In the genomic region with DNA sequence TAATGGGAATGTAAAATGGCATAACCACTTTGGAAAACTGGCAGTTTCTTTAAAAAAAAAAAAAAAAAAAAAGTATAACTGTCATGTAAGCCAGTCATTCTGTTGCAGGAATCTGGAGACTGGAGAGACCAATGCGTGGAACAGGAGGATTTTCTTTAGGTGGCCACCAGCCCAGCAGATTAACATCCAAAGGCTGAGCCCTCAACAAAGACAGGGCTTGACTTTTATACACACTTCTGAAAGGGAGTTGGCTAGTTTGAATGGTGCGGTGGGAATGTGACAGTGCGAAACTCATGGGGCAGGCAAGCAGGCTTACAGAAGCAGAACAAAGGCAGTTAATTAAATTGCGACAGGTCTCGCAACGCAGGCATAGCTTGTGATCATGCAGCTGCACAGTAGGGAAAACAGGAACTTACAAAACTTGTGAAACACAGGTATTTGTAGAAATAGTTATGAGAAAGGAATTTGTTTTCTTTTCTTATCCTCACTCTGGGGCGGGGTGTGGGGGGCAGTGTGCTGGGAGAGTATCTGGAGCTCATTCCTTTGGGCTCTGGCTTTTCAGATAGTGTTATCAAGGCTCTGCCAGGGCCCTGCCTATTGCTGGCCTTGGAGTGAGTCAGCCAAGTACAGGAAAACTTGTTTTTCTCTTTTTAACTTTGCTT, we compare ENCODE assay signal across 1 cellular context.
TF ChIP-seq lines count a peak whose summit lies in the region.

No MANE protein-coding gene starts in this region.

TF ChIP-seq in K562, 482 proteins besides CTCF, POLR2A, EP300 and RAD21 (continued from another document and continues in another):
- TF ChIP-seq, protein P1, sequence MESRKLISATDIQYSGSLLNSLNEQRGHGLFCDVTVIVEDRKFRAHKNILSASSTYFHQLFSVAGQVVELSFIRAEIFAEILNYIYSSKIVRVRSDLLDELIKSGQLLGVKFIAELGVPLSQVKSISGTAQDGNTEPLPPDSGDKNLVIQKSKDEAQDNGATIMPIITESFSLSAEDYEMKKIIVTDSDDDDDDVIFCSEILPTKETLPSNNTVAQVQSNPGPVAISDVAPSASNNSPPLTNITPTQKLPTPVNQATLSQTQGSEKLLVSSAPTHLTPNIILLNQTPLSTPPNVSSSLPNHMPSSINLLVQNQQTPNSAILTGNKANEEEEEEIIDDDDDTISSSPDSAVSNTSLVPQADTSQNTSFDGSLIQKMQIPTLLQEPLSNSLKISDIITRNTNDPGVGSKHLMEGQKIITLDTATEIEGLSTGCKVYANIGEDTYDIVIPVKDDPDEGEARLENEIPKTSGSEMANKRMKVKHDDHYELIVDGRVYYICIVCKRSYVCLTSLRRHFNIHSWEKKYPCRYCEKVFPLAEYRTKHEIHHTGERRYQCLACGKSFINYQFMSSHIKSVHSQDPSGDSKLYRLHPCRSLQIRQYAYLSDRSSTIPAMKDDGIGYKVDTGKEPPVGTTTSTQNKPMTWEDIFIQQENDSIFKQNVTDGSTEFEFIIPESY (CRISPR knock-in tag; IDR thresholded peaks at IDR 0.05) = no peak
- TF ChIP-seq PURB (CRISPR knock-in tag; IDR thresholded peaks at IDR 0.05; ENCODE audit: low read depth) (no peak), ZC3H4 (CRISPR knock-in tag; IDR thresholded peaks at IDR 0.05; ENCODE audit: borderline replicate concordance) (no peak), NUFIP1 (IDR thresholded peaks at IDR 0.05; ENCODE audit: partially characterized antibody) (no peak), CBX5 (IDR thresholded peaks at IDR 0.05; ENCODE audit: borderline replicate concordance, low read depth) (peak; percentile 96), PHB (CRISPR knock-in tag; IDR thresholded peaks at IDR 0.05) (no peak), TAF15 (IDR thresholded peaks at IDR 0.05; ENCODE audit: low read depth, low read length) (no peak), ARID2 (IDR thresholded peaks at IDR 0.05) (no peak), DDX20 (tag; IDR thresholded peaks at IDR 0.05; ENCODE audit: low read depth) (no peak), SMARCC2 (IDR thresholded peaks at IDR 0.05; ENCODE audit: low read depth) (peak; percentile 100), BRD9 (IDR thresholded peaks at IDR 0.05; ENCODE audit: low read depth, partially characterized antibody) (peak; percentile 42), HSF4 (CRISPR knock-in tag; IDR thresholded peaks at IDR 0.05; ENCODE audit: borderline replicate concordance) (no peak), XRCC3 (IDR thresholded peaks at IDR 0.05) (peak; percentile 91), BDP1 (IDR thresholded peaks at IDR 0.05; ENCODE audit: insufficient read depth, insufficient read length) (no peak), MEF2D (tag; conservative IDR thresholded peaks at IDR 0.05; ENCODE audit: low read depth) (peak; percentile 87), ZNF696 (CRISPR knock-in tag; conservative IDR thresholded peaks at IDR 0.05) (no peak; the same call in 1 of the 2 replicates), NCOA6 (IDR thresholded peaks at IDR 0.05) (no peak), GABPA (tag; conservative IDR thresholded peaks at IDR 0.05; ENCODE audit: low read depth) (peak; percentile 19; the same call in 1 of the 2 replicates), FOXP1 (CRISPR knock-in tag; IDR thresholded peaks at IDR 0.05) (0 out of 2 replicates have a peak, but pooled peaks have one; percentile 69), WHSC1 (IDR thresholded peaks at IDR 0.05; ENCODE audit: low read length) (no peak), CHD2 (IDR thresholded peaks at IDR 0.05; ENCODE audit: low read depth, low read length) (no peak), ZKSCAN1 (IDR thresholded peaks at IDR 0.05; ENCODE audit: low read depth, low read length) (peak; percentile 64; the same call in 1 of the 2 replicates), KDM4B (IDR thresholded peaks at IDR 0.05; ENCODE audit: borderline replicate concordance in 2 of 2, low read depth in 1 of 2) (no peak), ZNF707 (CRISPR knock-in tag; conservative IDR thresholded peaks at IDR 0.05) (0 out of 2 replicates have a peak, but pooled peaks have one; percentile 22)
- TF ChIP-seq, protein P2, sequence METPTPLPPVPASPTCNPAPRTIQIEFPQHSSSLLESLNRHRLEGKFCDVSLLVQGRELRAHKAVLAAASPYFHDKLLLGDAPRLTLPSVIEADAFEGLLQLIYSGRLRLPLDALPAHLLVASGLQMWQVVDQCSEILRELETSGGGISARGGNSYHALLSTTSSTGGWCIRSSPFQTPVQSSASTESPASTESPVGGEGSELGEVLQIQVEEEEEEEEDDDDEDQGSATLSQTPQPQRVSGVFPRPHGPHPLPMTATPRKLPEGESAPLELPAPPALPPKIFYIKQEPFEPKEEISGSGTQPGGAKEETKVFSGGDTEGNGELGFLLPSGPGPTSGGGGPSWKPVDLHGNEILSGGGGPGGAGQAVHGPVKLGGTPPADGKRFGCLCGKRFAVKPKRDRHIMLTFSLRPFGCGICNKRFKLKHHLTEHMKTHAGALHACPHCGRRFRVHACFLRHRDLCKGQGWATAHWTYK (CRISPR knock-in tag; IDR thresholded peaks at IDR 0.05) = peak; percentile 78; the same call in 1 of the 2 replicates
- TF ChIP-seq, protein P3, sequence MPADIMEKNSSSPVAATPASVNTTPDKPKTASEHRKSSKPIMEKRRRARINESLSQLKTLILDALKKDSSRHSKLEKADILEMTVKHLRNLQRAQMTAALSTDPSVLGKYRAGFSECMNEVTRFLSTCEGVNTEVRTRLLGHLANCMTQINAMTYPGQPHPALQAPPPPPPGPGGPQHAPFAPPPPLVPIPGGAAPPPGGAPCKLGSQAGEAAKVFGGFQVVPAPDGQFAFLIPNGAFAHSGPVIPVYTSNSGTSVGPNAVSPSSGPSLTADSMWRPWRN (IDR thresholded peaks at IDR 0.05; ENCODE audit: low read depth) = peak; percentile 90
- TF ChIP-seq, protein P4, sequence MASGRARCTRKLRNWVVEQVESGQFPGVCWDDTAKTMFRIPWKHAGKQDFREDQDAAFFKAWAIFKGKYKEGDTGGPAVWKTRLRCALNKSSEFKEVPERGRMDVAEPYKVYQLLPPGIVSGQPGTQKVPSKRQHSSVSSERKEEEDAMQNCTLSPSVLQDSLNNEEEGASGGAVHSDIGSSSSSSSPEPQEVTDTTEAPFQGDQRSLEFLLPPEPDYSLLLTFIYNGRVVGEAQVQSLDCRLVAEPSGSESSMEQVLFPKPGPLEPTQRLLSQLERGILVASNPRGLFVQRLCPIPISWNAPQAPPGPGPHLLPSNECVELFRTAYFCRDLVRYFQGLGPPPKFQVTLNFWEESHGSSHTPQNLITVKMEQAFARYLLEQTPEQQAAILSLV (tag; IDR thresholded peaks at IDR 0.05) = 0 out of 2 replicates have a peak, but pooled peaks have one; percentile 8
- TF ChIP-seq, protein P5, sequence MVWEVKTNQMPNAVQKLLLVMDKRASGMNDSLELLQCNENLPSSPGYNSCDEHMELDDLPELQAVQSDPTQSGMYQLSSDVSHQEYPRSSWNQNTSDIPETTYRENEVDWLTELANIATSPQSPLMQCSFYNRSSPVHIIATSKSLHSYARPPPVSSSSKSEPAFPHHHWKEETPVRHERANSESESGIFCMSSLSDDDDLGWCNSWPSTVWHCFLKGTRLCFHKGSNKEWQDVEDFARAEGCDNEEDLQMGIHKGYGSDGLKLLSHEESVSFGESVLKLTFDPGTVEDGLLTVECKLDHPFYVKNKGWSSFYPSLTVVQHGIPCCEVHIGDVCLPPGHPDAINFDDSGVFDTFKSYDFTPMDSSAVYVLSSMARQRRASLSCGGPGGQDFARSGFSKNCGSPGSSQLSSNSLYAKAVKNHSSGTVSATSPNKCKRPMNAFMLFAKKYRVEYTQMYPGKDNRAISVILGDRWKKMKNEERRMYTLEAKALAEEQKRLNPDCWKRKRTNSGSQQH (CRISPR knock-in tag; IDR thresholded peaks at IDR 0.05) = peak; percentile 76; the same call in 1 of the 2 replicates
- TF ChIP-seq, protein P6, sequence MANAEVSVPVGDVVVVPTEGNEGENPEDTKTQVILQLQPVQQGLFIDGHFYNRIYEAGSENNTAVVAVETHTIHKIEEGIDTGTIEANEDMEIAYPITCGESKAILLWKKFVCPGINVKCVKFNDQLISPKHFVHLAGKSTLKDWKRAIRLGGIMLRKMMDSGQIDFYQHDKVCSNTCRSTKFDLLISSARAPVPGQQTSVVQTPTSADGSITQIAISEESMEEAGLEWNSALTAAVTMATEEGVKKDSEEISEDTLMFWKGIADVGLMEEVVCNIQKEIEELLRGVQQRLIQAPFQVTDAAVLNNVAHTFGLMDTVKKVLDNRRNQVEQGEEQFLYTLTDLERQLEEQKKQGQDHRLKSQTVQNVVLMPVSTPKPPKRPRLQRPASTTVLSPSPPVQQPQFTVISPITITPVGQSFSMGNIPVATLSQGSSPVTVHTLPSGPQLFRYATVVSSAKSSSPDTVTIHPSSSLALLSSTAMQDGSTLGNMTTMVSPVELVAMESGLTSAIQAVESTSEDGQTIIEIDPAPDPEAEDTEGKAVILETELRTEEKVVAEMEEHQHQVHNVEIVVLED (CRISPR knock-in tag; IDR thresholded peaks at IDR 0.05) = peak; percentile 24; the same call in 1 of the 2 replicates
- TF ChIP-seq, protein P7, sequence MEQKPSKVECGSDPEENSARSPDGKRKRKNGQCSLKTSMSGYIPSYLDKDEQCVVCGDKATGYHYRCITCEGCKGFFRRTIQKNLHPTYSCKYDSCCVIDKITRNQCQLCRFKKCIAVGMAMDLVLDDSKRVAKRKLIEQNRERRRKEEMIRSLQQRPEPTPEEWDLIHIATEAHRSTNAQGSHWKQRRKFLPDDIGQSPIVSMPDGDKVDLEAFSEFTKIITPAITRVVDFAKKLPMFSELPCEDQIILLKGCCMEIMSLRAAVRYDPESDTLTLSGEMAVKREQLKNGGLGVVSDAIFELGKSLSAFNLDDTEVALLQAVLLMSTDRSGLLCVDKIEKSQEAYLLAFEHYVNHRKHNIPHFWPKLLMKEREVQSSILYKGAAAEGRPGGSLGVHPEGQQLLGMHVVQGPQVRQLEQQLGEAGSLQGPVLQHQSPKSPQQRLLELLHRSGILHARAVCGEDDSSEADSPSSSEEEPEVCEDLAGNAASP (IDR thresholded peaks at IDR 0.05) = no peak
- TF ChIP-seq, protein P8, sequence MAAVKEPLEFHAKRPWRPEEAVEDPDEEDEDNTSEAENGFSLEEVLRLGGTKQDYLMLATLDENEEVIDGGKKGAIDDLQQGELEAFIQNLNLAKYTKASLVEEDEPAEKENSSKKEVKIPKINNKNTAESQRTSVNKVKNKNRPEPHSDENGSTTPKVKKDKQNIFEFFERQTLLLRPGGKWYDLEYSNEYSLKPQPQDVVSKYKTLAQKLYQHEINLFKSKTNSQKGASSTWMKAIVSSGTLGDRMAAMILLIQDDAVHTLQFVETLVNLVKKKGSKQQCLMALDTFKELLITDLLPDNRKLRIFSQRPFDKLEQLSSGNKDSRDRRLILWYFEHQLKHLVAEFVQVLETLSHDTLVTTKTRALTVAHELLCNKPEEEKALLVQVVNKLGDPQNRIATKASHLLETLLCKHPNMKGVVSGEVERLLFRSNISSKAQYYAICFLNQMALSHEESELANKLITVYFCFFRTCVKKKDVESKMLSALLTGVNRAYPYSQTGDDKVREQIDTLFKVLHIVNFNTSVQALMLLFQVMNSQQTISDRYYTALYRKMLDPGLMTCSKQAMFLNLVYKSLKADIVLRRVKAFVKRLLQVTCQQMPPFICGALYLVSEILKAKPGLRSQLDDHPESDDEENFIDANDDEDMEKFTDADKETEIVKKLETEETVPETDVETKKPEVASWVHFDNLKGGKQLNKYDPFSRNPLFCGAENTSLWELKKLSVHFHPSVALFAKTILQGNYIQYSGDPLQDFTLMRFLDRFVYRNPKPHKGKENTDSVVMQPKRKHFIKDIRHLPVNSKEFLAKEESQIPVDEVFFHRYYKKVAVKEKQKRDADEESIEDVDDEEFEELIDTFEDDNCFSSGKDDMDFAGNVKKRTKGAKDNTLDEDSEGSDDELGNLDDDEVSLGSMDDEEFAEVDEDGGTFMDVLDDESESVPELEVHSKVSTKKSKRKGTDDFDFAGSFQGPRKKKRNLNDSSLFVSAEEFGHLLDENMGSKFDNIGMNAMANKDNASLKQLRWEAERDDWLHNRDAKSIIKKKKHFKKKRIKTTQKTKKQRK (IDR thresholded peaks at IDR 0.05; ENCODE audit: borderline replicate concordance, low read depth, low read length) = peak; percentile 60; the same call in 1 of the 2 replicates
- TF ChIP-seq, protein P9, sequence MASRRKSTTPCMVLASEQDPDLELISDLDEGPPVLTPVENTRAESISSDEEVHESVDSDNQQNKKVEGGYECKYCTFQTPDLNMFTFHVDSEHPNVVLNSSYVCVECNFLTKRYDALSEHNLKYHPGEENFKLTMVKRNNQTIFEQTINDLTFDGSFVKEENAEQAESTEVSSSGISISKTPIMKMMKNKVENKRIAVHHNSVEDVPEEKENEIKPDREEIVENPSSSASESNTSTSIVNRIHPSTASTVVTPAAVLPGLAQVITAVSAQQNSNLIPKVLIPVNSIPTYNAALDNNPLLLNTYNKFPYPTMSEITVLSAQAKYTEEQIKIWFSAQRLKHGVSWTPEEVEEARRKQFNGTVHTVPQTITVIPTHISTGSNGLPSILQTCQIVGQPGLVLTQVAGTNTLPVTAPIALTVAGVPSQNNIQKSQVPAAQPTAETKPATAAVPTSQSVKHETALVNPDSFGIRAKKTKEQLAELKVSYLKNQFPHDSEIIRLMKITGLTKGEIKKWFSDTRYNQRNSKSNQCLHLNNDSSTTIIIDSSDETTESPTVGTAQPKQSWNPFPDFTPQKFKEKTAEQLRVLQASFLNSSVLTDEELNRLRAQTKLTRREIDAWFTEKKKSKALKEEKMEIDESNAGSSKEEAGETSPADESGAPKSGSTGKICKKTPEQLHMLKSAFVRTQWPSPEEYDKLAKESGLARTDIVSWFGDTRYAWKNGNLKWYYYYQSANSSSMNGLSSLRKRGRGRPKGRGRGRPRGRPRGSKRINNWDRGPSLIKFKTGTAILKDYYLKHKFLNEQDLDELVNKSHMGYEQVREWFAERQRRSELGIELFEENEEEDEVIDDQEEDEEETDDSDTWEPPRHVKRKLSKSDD (conservative IDR thresholded peaks at IDR 0.05; ENCODE audit: low read length) = no peak
- TF ChIP-seq, protein P10, sequence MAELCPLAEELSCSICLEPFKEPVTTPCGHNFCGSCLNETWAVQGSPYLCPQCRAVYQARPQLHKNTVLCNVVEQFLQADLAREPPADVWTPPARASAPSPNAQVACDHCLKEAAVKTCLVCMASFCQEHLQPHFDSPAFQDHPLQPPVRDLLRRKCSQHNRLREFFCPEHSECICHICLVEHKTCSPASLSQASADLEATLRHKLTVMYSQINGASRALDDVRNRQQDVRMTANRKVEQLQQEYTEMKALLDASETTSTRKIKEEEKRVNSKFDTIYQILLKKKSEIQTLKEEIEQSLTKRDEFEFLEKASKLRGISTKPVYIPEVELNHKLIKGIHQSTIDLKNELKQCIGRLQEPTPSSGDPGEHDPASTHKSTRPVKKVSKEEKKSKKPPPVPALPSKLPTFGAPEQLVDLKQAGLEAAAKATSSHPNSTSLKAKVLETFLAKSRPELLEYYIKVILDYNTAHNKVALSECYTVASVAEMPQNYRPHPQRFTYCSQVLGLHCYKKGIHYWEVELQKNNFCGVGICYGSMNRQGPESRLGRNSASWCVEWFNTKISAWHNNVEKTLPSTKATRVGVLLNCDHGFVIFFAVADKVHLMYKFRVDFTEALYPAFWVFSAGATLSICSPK (IDR thresholded peaks at IDR 0.05; ENCODE audit: borderline replicate concordance) = no peak
- TF ChIP-seq, protein P11, sequence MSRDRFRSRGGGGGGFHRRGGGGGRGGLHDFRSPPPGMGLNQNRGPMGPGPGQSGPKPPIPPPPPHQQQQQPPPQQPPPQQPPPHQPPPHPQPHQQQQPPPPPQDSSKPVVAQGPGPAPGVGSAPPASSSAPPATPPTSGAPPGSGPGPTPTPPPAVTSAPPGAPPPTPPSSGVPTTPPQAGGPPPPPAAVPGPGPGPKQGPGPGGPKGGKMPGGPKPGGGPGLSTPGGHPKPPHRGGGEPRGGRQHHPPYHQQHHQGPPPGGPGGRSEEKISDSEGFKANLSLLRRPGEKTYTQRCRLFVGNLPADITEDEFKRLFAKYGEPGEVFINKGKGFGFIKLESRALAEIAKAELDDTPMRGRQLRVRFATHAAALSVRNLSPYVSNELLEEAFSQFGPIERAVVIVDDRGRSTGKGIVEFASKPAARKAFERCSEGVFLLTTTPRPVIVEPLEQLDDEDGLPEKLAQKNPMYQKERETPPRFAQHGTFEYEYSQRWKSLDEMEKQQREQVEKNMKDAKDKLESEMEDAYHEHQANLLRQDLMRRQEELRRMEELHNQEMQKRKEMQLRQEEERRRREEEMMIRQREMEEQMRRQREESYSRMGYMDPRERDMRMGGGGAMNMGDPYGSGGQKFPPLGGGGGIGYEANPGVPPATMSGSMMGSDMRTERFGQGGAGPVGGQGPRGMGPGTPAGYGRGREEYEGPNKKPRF (IDR thresholded peaks at IDR 0.05; ENCODE audit: low read depth, low read length) = no peak
